In genomic region chr7:111400088-111400487, GRCh38 we compare ENCODE assay signal across 21 cellular contexts.
"Had no signal": no experiment of that assay in that cellular context is flagged by ENCODE, and none has a peak within 500 bp of the region (broad histone marks: within the 10 kb centered on the region; RNA-seq: fewer than 3 reads in every experiment).

No MANE protein-coding gene starts in this region.

- H3K27ac ChIP-seq: HL-60, RWPE1 had no signal

- H3K9me3 ChIP-seq: SK-N-SH had no signal

- H3K9ac ChIP-seq: SK-N-SH had no signal

- H3K4me2 ChIP-seq: SK-N-SH had no signal

- H3K9me2 ChIP-seq: SK-N-SH had no signal

- DNase-seq: KBM-7, MV-4-11, NCI-H1048, NCI-H1105, NCI-H1417, NCI-H146, NCI-H1694 treated with DMSO at 0.1 percent for 48 hours, NCI-H1930, NCI-H2081, NCI-H2171, NCI-H226, NCI-H446, NCI-H510A, NCI-H524 treated with DMSO at 0.1 percent for 48 hours, NCI-H69, NCI-H774, SHP77, SK-N-SH, SW 1271 had no signal
